8 cellular contexts compared by ENCODE assay signal in the genomic region with DNA sequence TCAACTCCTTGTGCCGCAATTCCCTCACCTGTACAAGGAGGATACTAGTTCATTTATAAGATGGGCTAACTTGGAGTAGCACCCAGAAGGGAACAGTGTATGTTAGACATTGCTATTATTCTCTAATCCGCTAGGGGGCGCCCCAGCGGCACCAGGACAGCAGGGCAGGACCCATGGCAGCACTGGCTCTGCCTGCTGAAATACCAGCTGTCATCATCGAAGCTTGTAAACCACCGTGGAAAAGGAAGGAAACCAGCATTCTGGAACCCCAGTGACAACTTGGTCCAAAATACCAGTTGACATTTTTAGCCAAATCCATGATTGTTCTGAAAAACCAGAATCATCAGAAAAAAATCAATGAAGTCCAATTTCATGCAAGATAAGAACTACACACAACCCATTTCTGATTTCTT.
DNase-seq lines count a peak whose midpoint lies in the region; ATAC-seq, FAIRE-seq and TF ChIP-seq lines count a peak whose summit lies in the region.

No MANE protein-coding gene starts in this region.

- H3K4me1 ChIP-seq in lung (ENCODE audit: control insufficient read depth in 2 of 2, insufficient read depth in 2 of 2, low read length in 2 of 2), result peaks cover 0 to 3% of the 10 kb centered on the region in 2 donors
- no peaks in the 10 kb centered on the region for H3K4me1 ChIP-seq in suprapubic skin

- TF ChIP-seq EP300 in suprapubic skin (IDR thresholded peaks at IDR 0.05), result no peak

- no peak for FAIRE-seq in HTR-8/SVneo (lab: Jason Lieb, UNC)

- peak; percentile 1 to 38 (median 16) for DNase-seq in NCI-H1417 (lab: John Stamatoyannopoulos, UW)
- no peak for DNase-seq in NCI-H1417 treated with DMSO at 0.1 percent for 48 hours (lab: John Stamatoyannopoulos, UW)
- peak; percentile 56 for DNase-seq in HTR-8/SVneo (ENCODE audit: insufficient read length, low spot score)
- DNase-seq in choroid plexus epithelial cell (ENCODE audit: low read depth), result peak; percentile 72
- peak; percentile 53 for DNase-seq in lung (ENCODE audit: low spot score)
- DNase-seq in suprapubic skin (ENCODE audit: low spot score in 2 of 2), result peak in 1 of 2 donors; percentile 68

- H3K27ac ChIP-seq in lung (ENCODE audit: low read depth in 1 of 2, low read length in 1 of 2), result no peak overlapping the region
- H3K27ac ChIP-seq in suprapubic skin, result no peak overlapping the region

- 8 to 9% methylated on average over 6 of the region's 6 CpGs for WGBS in lung, 2 donors
- whole genome bisulfite sequencing in suprapubic skin, result 14% methylated on average over 6 of the region's 6 CpGs

- H3K4me3 ChIP-seq in choroid plexus epithelial cell (ENCODE audit: low read depth, low read length) (no peak overlapping the region), lung (no peak overlapping the region), suprapubic skin (no peak overlapping the region)

- no peak for TF ChIP-seq POLR2A in suprapubic skin (IDR thresholded peaks at IDR 0.05)

- H3K9me3 ChIP-seq in lung (ENCODE audit: control insufficient read depth in 2 of 2, insufficient read depth in 1 of 2, low read length in 1 of 2), result no peaks in the 10 kb centered on the region
- no peaks in the 10 kb centered on the region for H3K9me3 ChIP-seq in suprapubic skin

- TF ChIP-seq CTCF in choroid plexus epithelial cell (conservative IDR thresholded peaks at IDR 0.05; ENCODE audit: low read depth, low read length) (peak; percentile 93), lung (IDR thresholded peaks at IDR 0.05; ENCODE audit: control extremely low read depth, extremely low read depth) (peak; percentile 21), suprapubic skin (IDR thresholded peaks at IDR 0.05) (peak; percentile 10 to 42)

- H3K36me3 ChIP-seq in lung (ENCODE audit: control insufficient read depth in 2 of 2, insufficient read depth in 2 of 2, low read length in 2 of 2) (no peaks in the 10 kb centered on the region), suprapubic skin (no peaks in the 10 kb centered on the region)

- ATAC-seq in GM21367 (IDR thresholded peaks at IDR 0.05; ENCODE audit: unreplicated experiment) (peak; percentile 91), SK-N-SH treated with all-trans-retinoic acid at 6 μM for 48 hours (peak; percentile 99), lung (ENCODE audit: insufficient read depth, low FRiP score) (no peak)

- no peaks in the 10 kb centered on the region for H3K27me3 ChIP-seq in lung (ENCODE audit: control insufficient read depth, insufficient read depth)
- H3K27me3 ChIP-seq in suprapubic skin, result no peaks in the 10 kb centered on the region

TF ChIP-seq in SK-N-SH treated with all-trans-retinoic acid at 6 μM for 48 hours, 23 proteins besides CTCF, POLR2A, EP300 and RAD21:
- TF ChIP-seq, protein P1, sequence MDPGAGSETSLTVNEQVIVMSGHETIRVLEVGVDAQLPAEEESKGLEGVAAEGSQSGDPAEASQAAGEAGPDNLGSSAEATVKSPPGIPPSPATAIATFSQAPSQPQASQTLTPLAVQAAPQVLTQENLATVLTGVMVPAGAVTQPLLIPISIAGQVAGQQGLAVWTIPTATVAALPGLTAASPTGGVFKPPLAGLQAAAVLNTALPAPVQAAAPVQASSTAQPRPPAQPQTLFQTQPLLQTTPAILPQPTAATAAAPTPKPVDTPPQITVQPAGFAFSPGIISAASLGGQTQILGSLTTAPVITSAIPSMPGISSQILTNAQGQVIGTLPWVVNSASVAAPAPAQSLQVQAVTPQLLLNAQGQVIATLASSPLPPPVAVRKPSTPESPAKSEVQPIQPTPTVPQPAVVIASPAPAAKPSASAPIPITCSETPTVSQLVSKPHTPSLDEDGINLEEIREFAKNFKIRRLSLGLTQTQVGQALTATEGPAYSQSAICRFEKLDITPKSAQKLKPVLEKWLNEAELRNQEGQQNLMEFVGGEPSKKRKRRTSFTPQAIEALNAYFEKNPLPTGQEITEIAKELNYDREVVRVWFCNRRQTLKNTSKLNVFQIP (CRISPR knock-in tag; IDR thresholded peaks at IDR 0.05; ENCODE audit: borderline replicate concordance, low read depth), result no peak

Comparison
In these comparisons a context has a peak if more than half of its experiments do, and no peak if none do; other contexts are left out.
1. CTCF ChIP-seq: peak in every context shown above with its lines; median percentile 93 in choroid plexus epithelial cell; 26 in suprapubic skin; 21 in lung.